ENCODE assay signal across 16 cellular contexts in the genomic region with DNA sequence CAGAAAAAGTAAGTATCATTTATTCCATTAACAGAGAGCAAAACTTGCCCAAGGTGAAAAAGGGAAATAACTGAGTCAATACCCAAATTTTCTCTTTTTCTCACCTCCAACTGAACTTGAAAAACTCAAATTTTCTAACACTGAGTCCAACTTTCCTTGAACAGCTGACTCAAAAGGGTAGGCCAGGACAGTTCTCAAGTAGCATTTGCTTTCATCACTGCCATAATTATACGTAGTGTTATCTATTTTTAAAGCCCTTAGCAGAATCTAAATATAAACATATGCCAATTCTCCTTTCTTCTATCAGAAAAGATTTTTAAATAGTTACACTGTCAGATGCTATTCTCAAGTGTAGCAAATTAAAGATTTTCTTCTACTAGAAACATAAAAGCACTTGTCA. TPM values are rescaled to one million over a fixed set of nuclear protein-coding genes. Genes with fewer than 3 reads are reported as not detected.
A peak's percentile ranks its signal among the peaks of the same experiment; 100 is the strongest.
DNase-seq lines count a peak whose midpoint lies in the region; ATAC-seq and TF ChIP-seq lines count a peak whose summit lies in the region.
"Had no signal": no experiment of that assay in that cellular context is flagged by ENCODE, and none has a peak within 500 bp of the region (broad histone marks: within the 10 kb centered on the region; RNA-seq: fewer than 3 reads in every experiment).

No MANE protein-coding gene starts in this region.

- no peak overlapping the region for H2AFZ ChIP-seq in SU-DHL-6 (ENCODE audit: low read depth, low read length, severe bottlenecking)
- no peak overlapping the region for H2AFZ ChIP-seq in fibroblast of lung (ENCODE audit: low read length)

- H3K36me3 Mint-ChIP-seq in activated T-cell treated with anti-CD3 and anti-CD28 coated beads, Interleukin-2, amount 50 U/mL, for 24 hours (ENCODE audit: low read depth), result peaks cover 81% of the 10 kb centered on the region

- H3K36me3 ChIP-seq in SU-DHL-6 (ENCODE audit: low read length) (peaks cover 22% of the 10 kb centered on the region), fibroblast of lung (ENCODE audit: control insufficient read depth, insufficient read depth, low read length) (peaks cover 3% of the 10 kb centered on the region), gastrocnemius medialis (peaks cover 0 to 14% of the 10 kb centered on the region in 2 donors)

- intact Hi-C loops in gastrocnemius medialis (cut with DNase I; ENCODE audit: low total_unique reads), result loop anchor here (5.0 to 10.0 kb wide), 4 partner anchors 102 to 1373 kb away; partner anchors contain the start of genes BRCA2, HSPH1 and ZAR1L

- H3K4me1 Mint-ChIP-seq in activated T-cell treated with anti-CD3 and anti-CD28 coated beads, Interleukin-2, amount 50 U/mL, for 24 hours (ENCODE audit: low read depth), result peaks cover 77% of the 10 kb centered on the region

- H4K20me1 ChIP-seq in SU-DHL-6 (ENCODE audit: low read depth, low read length), result no peaks in the 10 kb centered on the region
- no peaks in the 10 kb centered on the region for H4K20me1 ChIP-seq in fibroblast of lung (ENCODE audit: control insufficient read depth, extremely low read depth, insufficient read depth, low read length)

- H3K9ac ChIP-seq in SU-DHL-6 (ENCODE audit: low read length) (no peak overlapping the region), fibroblast of lung (ENCODE audit: insufficient read depth, low read length) (no peak overlapping the region)
- H3K9ac ChIP-seq: SK-N-SH had no signal

- peaks cover 4% of the 10 kb centered on the region for H3K4me1 ChIP-seq in fibroblast of lung (ENCODE audit: control insufficient read depth, extremely low read depth, insufficient read depth, low read length)
- H3K4me1 ChIP-seq in gastrocnemius medialis, result peaks cover 73% of the 10 kb centered on the region in 2 donors

- in situ Hi-C loops in gastrocnemius medialis (cut with MboI; ENCODE audit: low sequenced_read_pairs in 4 of 4), result no loop called here

- H3K9me2 ChIP-seq in SU-DHL-6 (replicated peaks; ENCODE audit: insufficient read depth, low read length), result no peaks in the 10 kb centered on the region
- H3K9me2 ChIP-seq: SK-N-SH had no signal

- peak overlapping the region; percentile 83 for H3K27ac Mint-ChIP-seq in activated T-cell treated with anti-CD3 and anti-CD28 coated beads, Interleukin-2, amount 50 U/mL, for 24 hours

- TF ChIP-seq CTCF in SU-DHL-6 (IDR thresholded peaks at IDR 0.05; ENCODE audit: insufficient read depth, low read length, poor library complexity, severe bottlenecking), result no peak
- TF ChIP-seq CTCF in fibroblast of lung (conservative IDR thresholded peaks at IDR 0.05 in 1 of 2, IDR thresholded peaks at IDR 0.05 in 1 of 2; ENCODE audit: low read depth in 1 of 2, low read length in 2 of 2), result no peak
- no peak for TF ChIP-seq CTCF in gastrocnemius medialis (IDR thresholded peaks at IDR 0.05 in 4 of 5, conservative IDR thresholded peaks at IDR 0.05 in 1 of 5)

- peaks cover 71% of the 10 kb centered on the region for H3K79me2 ChIP-seq in SU-DHL-6 (ENCODE audit: insufficient read depth, low read length)
- H3K79me2 ChIP-seq in fibroblast of lung (ENCODE audit: control insufficient read depth, insufficient read depth, low read length), result peaks cover 64% of the 10 kb centered on the region

- peaks cover 8% of the 10 kb centered on the region; the same call in 1 of the 2 replicates for H3F3A ChIP-seq in SU-DHL-6 (ENCODE audit: insufficient read depth)

- TF ChIP-seq POLR2A in gastrocnemius medialis (IDR thresholded peaks at IDR 0.05), result no peak

- no peaks in the 10 kb centered on the region for H3K27me3 ChIP-seq in SU-DHL-6 (ENCODE audit: low read length)
- no peaks in the 10 kb centered on the region for H3K27me3 ChIP-seq in fibroblast of lung (ENCODE audit: control insufficient read depth, insufficient read depth, low read length)
- H3K27me3 ChIP-seq in gastrocnemius medialis, result no peaks in the 10 kb centered on the region
- H3K27me3 ChIP-seq: esophagus squamous epithelium had no signal

- DNase-seq in activated T-cell treated with anti-CD3 and anti-CD28 coated beads, Interleukin-2, amount 50 U/mL, for 24 hours, result no peak
- no peak for DNase-seq in activated T-cell treated with anti-CD3 and anti-CD28 coated beads, Interleukin-2, amount 50 U/mL, for 1 hour
- DNase-seq in fibroblast of lung (ENCODE audit: low read depth in 2 of 2) (no peak), gastrocnemius medialis (no peak), A172 (ENCODE audit: low spot score) (no peak)
- DNase-seq: ACHN; activated CD8-positive, alpha-beta memory T cell treated with anti-CD3 and anti-CD28 coated beads for 24 hours; EL; esophagus squamous epithelium; NCI-H1105 treated with DMSO at 0.1 percent for 48 hours; NCI-H774; SK-N-SH; stimulated activated CD4-positive, alpha-beta T cell treated with anti-CD3 and anti-CD28 coated beads, Interleukin-4, amount 100 ng/mL, for 24 hours had no signal

- no peaks in the 10 kb centered on the region for H3K9me3 Mint-ChIP-seq in activated T-cell treated with anti-CD3 and anti-CD28 coated beads, Interleukin-2, amount 50 U/mL, for 24 hours

- H3K27ac ChIP-seq in SU-DHL-6 (ENCODE audit: low read depth, low read length) (no peak overlapping the region), fibroblast of lung (ENCODE audit: insufficient read depth, low read length) (peak overlapping the region; percentile 2), gastrocnemius medialis (peak overlapping the region; percentile 88 to 99 (median 97))
- H3K27ac ChIP-seq: esophagus squamous epithelium had no signal

- H3K4me3 Mint-ChIP-seq in activated T-cell treated with anti-CD3 and anti-CD28 coated beads, Interleukin-2, amount 50 U/mL, for 24 hours, result peak overlapping the region; percentile 59

- H3K4me2 ChIP-seq in SU-DHL-6 (ENCODE audit: low read depth, low read length, poor library complexity, severe bottlenecking), result peak overlapping the region; percentile 38
- peak overlapping the region; percentile 23 for H3K4me2 ChIP-seq in fibroblast of lung (ENCODE audit: extremely low read depth, insufficient read depth, low read length)
- H3K4me2 ChIP-seq: SK-N-SH had no signal

- H3K4me3 ChIP-seq in SU-DHL-6 (ENCODE audit: insufficient read depth, low read length, poor library complexity, severe bottlenecking), result no peak overlapping the region
- peak overlapping the region in 3 of 4 experiments; percentile 1 to 40 (median 10) for H3K4me3 ChIP-seq in fibroblast of lung (replicated peaks in 1 of 4; ENCODE audit: control extremely low read depth in 1 of 4, insufficient read depth in 1 of 4, low read depth in 3 of 4, low read length in 4 of 4)
- peak overlapping the region; percentile 10 to 40 (median 30) for H3K4me3 ChIP-seq in gastrocnemius medialis

- no peaks in the 10 kb centered on the region for H3K9me3 ChIP-seq in SU-DHL-6 (ENCODE audit: insufficient read depth, low read length)
- H3K9me3 ChIP-seq in fibroblast of lung (ENCODE audit: control insufficient read depth, insufficient read depth, low read depth, low read length), result no peaks in the 10 kb centered on the region
- H3K9me3 ChIP-seq in gastrocnemius medialis, result no peaks in the 10 kb centered on the region
- H3K9me3 ChIP-seq: esophagus squamous epithelium, SK-N-SH had no signal

- ATAC-seq in gastrocnemius medialis (peak; percentile 53 to 56), HG03457 (IDR thresholded peaks at IDR 0.05; ENCODE audit: unreplicated experiment) (no peak), HG02642 (IDR thresholded peaks at IDR 0.05; ENCODE audit: poor library complexity, unreplicated experiment) (no peak)

- no peaks in the 10 kb centered on the region for H3K27me3 Mint-ChIP-seq in activated T-cell treated with anti-CD3 and anti-CD28 coated beads, Interleukin-2, amount 50 U/mL, for 24 hours

RNA-seq across cellular contexts. Expression of gene N4BP2L2, which starts 3.5 kb away (rescaled TPM):
- 106 and 139 TPM in 2 replicates for total RNA-seq in fibroblast of lung
- 40.7 and 62.4 TPM in 2 replicates for polyA plus RNA-seq in fibroblast of lung
- polyA plus RNA-seq in fibroblast of lung (2012), result 27.1 and 47.1 TPM in 2 replicates
- 4.4 and 10.0 TPM in 2 replicates for polyA minus RNA-seq in fibroblast of lung (ENCODE audit: low replicate concordance)
- total RNA-seq in gastrocnemius medialis, result 100 to 1,000 TPM in 3 of 4 donors, 10 to 100 TPM in 1; 52.2 to 370 (median 176) TPM
- 75.5 and 81.2 TPM in 2 replicates for total RNA-seq in A172 (2014; rRNA removed; shearing (Covaris generic))

RNA-seq across cellular contexts. Expression of gene PDS5B, which starts 51.1 kb away (rescaled TPM):
- 23.6 and 25.6 TPM in 2 replicates for total RNA-seq in fibroblast of lung
- 18.5 and 18.6 TPM in 2 replicates for polyA plus RNA-seq in fibroblast of lung
- 13.6 and 14.1 TPM in 2 replicates for polyA plus RNA-seq in fibroblast of lung (2012)
- 3.4 and 3.7 TPM in 2 replicates for polyA minus RNA-seq in fibroblast of lung (ENCODE audit: low replicate concordance)
- 10 to 100 TPM; 18.0 to 27.3 (median 21.2) TPM for total RNA-seq in gastrocnemius medialis
- 11.0 and 18.0 TPM in 2 replicates for total RNA-seq in A172 (2014; rRNA removed; shearing (Covaris generic))

Comparison
In these comparisons a context has a peak if more than half of its experiments do, and no peak if none do; other contexts are left out.
1. ATAC-seq: peak in gastrocnemius medialis (2 of 2); none in HG03457 (single experiment) and HG02642 (single experiment).